ENCODE assay signal across 1 cellular context in the genomic region with DNA sequence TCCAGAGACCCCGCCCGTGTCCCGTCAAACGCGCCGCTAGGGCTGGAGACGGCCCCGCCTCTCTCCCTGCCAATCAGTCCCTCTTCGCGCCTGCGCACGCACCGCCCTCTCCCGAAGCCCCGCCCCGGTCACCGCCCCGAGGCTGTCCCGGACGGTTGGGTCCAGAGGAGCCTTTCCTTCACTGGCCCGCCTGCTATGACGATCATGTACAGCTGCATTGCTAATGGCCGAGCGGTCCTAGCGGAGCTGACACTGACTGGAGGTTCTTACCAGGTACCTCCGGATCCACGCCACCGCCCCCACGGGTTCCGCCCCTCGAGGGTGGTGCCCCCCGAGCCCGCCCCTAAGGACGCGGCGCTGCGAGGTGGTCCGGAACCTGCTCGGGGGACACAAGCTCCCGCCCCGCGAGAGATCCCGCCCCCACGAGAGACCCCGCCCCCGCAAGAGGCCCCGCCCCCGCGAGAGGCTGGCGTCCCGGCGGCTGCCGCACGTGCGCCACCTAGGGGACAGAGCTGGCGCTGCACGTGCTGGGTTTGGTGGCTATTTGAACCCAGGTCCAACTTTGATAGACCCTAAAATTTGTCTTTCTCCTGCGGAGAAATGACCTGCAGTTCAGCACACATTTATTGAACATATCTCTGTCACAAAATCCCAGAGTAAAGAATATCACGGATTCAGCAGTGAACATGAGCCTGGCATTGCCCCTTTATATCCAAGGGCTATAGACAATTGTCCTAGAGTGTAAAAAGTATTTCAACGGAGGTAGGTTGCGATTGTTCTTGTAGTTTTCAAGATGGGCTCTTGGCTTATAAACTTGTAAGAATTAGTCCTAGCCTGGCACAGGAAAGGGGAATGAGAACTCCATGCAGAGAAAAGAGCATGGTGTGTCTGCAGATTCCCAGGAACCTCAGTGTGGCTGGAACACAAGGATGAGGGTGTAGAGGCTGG.
A peak's percentile ranks its signal among the peaks of the same experiment; 100 is the strongest.
TF ChIP-seq lines count a peak whose summit lies in the region.

No MANE protein-coding gene starts in this region.

TF ChIP-seq in HEK293, 187 proteins besides CTCF, POLR2A, EP300 and RAD21 (continued from another document):
- TF ChIP-seq, protein P1, sequence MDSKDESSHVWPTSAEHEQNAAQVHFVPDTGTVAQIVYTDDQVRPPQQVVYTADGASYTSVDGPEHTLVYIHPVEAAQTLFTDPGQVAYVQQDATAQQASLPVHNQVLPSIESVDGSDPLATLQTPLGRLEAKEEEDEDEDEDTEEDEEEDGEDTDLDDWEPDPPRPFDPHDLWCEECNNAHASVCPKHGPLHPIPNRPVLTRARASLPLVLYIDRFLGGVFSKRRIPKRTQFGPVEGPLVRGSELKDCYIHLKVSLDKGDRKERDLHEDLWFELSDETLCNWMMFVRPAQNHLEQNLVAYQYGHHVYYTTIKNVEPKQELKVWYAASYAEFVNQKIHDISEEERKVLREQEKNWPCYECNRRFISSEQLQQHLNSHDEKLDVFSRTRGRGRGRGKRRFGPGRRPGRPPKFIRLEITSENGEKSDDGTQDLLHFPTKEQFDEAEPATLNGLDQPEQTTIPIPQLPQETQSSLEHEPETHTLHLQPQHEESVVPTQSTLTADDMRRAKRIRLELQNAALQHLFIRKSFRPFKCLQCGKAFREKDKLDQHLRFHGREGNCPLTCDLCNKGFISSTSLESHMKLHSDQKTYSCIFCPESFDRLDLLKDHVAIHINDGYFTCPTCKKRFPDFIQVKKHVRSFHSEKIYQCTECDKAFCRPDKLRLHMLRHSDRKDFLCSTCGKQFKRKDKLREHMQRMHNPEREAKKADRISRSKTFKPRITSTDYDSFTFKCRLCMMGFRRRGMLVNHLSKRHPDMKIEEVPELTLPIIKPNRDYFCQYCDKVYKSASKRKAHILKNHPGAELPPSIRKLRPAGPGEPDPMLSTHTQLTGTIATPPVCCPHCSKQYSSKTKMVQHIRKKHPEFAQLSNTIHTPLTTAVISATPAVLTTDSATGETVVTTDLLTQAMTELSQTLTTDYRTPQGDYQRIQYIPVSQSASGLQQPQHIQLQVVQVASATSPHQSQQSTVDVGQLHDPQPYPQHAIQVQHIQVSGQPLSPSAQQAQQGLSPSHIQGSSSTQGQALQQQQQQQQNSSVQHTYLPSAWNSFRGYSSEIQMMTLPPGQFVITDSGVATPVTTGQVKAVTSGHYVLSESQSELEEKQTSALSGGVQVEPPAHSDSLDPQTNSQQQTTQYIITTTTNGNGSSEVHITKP (tag by site-specific recombination; IDR thresholded peaks at IDR 0.05) = peak; percentile 58; the same call in 1 of the 2 replicates
- TF ChIP-seq GLIS2 (tag by site-specific recombination; IDR thresholded peaks at IDR 0.05) (peak; percentile 94), ZNF530 (tag by site-specific recombination; IDR thresholded peaks at IDR 0.05; ENCODE audit: low read depth) (no peak), SP2 (tag by site-specific recombination; IDR thresholded peaks at IDR 0.05) (peak; percentile 94), SP3 (tag by site-specific recombination; IDR thresholded peaks at IDR 0.05) (peak; percentile 97), KLF1 (tag by site-specific recombination; IDR thresholded peaks at IDR 0.05) (peak; percentile 47; the same call in 1 of the 2 replicates), KLF8 (tag by site-specific recombination; IDR thresholded peaks at IDR 0.05) (peak; percentile 84), KLF16 (tag by site-specific recombination; IDR thresholded peaks at IDR 0.05) (0 out of 2 replicates have a peak, but pooled peaks have one; percentile 40), ZNF341 (tag by site-specific recombination; IDR thresholded peaks at IDR 0.05; ENCODE audit: low read depth) (0 out of 2 replicates have a peak, but pooled peaks have one; percentile 12)
- TF ChIP-seq, protein P2, sequence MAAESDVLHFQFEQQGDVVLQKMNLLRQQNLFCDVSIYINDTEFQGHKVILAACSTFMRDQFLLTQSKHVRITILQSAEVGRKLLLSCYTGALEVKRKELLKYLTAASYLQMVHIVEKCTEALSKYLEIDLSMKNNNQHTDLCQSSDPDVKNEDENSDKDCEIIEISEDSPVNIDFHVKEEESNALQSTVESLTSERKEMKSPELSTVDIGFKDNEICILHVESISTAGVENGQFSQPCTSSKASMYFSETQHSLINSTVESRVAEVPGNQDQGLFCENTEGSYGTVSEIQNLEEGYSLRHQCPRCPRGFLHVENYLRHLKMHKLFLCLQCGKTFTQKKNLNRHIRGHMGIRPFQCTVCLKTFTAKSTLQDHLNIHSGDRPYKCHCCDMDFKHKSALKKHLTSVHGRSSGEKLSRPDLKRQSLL (tag by site-specific recombination; IDR thresholded peaks at IDR 0.05) = no peak
- TF ChIP-seq, protein P3, sequence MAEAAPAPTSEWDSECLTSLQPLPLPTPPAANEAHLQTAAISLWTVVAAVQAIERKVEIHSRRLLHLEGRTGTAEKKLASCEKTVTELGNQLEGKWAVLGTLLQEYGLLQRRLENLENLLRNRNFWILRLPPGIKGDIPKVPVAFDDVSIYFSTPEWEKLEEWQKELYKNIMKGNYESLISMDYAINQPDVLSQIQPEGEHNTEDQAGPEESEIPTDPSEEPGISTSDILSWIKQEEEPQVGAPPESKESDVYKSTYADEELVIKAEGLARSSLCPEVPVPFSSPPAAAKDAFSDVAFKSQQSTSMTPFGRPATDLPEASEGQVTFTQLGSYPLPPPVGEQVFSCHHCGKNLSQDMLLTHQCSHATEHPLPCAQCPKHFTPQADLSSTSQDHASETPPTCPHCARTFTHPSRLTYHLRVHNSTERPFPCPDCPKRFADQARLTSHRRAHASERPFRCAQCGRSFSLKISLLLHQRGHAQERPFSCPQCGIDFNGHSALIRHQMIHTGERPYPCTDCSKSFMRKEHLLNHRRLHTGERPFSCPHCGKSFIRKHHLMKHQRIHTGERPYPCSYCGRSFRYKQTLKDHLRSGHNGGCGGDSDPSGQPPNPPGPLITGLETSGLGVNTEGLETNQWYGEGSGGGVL (tag by site-specific recombination; IDR thresholded peaks at IDR 0.05) = peak; percentile 90
- TF ChIP-seq, protein P4, sequence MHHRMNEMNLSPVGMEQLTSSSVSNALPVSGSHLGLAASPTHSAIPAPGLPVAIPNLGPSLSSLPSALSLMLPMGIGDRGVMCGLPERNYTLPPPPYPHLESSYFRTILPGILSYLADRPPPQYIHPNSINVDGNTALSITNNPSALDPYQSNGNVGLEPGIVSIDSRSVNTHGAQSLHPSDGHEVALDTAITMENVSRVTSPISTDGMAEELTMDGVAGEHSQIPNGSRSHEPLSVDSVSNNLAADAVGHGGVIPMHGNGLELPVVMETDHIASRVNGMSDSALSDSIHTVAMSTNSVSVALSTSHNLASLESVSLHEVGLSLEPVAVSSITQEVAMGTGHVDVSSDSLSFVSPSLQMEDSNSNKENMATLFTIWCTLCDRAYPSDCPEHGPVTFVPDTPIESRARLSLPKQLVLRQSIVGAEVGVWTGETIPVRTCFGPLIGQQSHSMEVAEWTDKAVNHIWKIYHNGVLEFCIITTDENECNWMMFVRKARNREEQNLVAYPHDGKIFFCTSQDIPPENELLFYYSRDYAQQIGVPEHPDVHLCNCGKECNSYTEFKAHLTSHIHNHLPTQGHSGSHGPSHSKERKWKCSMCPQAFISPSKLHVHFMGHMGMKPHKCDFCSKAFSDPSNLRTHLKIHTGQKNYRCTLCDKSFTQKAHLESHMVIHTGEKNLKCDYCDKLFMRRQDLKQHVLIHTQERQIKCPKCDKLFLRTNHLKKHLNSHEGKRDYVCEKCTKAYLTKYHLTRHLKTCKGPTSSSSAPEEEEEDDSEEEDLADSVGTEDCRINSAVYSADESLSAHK (tag by site-specific recombination; IDR thresholded peaks at IDR 0.05) = no peak
